ENCODE assay signal across 8 cellular contexts in the genomic region with DNA sequence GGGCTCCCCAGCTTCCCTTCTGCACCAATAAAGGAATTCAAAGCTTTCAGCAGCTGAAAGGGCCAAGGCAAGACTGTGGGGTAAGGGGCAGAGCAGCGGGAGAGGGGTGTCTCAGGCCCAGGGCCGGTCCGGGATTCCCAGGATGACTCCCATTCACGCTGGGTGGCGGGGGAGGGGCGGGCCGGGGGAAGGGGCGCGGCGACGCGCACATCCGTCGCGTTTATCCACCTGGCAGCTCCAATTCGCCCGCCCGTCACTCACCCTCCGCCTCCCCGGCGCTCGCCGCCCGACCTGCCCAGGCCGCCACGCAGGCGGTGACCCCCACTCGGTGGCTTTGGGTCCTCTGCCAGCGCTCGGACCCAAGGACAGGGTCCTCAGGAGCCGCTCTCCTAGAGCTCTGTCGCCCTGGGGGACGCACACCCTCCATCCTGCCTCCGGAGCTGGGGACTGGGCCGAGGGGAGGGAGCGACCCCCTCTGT. TPM values are rescaled to one million over a fixed set of nuclear protein-coding genes. Genes with fewer than 3 reads are reported as not detected.
DNase-seq lines count a peak whose midpoint lies in the region; ATAC-seq and TF ChIP-seq lines count a peak whose summit lies in the region.

No MANE protein-coding gene starts in this region.

- H3K4me1 ChIP-seq in SJSA1 (replicated peaks) (peaks cover 48% of the 10 kb centered on the region), prostate gland (replicated peaks) (peaks cover 4% of the 10 kb centered on the region)

- H3K27me3 ChIP-seq in SJSA1 (replicated peaks) (no peaks in the 10 kb centered on the region), prostate gland (replicated peaks; ENCODE audit: insufficient read depth) (no peaks in the 10 kb centered on the region)

- DNase-seq in NCI-H1417 (lab: John Stamatoyannopoulos, UW) (peak in 2 of 3 experiments; percentile 82 to 83), NCI-H1417 treated with DMSO at 0.1 percent for 48 hours (lab: John Stamatoyannopoulos, UW) (no peak), SJSA1 (ENCODE audit: low read depth in 1 of 2, low spot score in 2 of 2) (peak in 1 of 2 experiments; percentile 23), fibroblast of the aortic adventitia (ENCODE audit: low read depth) (no peak), prostate gland (ENCODE audit: low spot score) (no peak), NCI-H1694 (lab: John Stamatoyannopoulos, UW) (no peak), SKM-1 treated with dmso at 0.1 percent for 144 hours (lab: John Stamatoyannopoulos, UW; ENCODE audit: unreplicated experiment) (no peak)

- no peak for ATAC-seq in GM21390 (IDR thresholded peaks at IDR 0.05; ENCODE audit: unreplicated experiment)

- H3K27ac ChIP-seq in SJSA1 = peak overlapping the region; percentile 51
- H3K27ac ChIP-seq in prostate gland = peak overlapping the region in 1 of 2 donors; percentile 51

- TF ChIP-seq POLR2A in prostate gland (IDR thresholded peaks at IDR 0.05) = peak; percentile 20

- intact Hi-C loops in prostate gland (cut with DNase I) = loop anchor here (10.0 kb wide), 1 partner anchor 304 kb away; no protein-coding TSS in a partner anchor

- H3K4me3 ChIP-seq in SJSA1 = peak overlapping the region; percentile 44
- peak overlapping the region; percentile 63 for H3K4me3 ChIP-seq in fibroblast of the aortic adventitia (ENCODE audit: low read depth, low read length)
- H3K4me3 ChIP-seq in prostate gland = peak overlapping the region; percentile 47

- H3K36me3 ChIP-seq in SJSA1 (peaks cover 11% of the 10 kb centered on the region), prostate gland (no peaks in the 10 kb centered on the region)

- TF ChIP-seq CTCF in fibroblast of the aortic adventitia (IDR thresholded peaks at IDR 0.05; ENCODE audit: insufficient read depth, low read length) = no peak
- no peak for TF ChIP-seq CTCF in prostate gland (IDR thresholded peaks at IDR 0.05)

- 2% methylated on average over 30 of the region's 36 CpGs for WGBS in prostate gland

- H3K9me3 ChIP-seq in SJSA1 (replicated peaks) = no peaks in the 10 kb centered on the region
- no peaks in the 10 kb centered on the region for H3K9me3 ChIP-seq in prostate gland

RNA-seq across cellular contexts. Expression of gene ADGRB2, which starts 3.7 kb away (rescaled TPM):
- 15.4 and 15.8 TPM in 2 replicates for total RNA-seq in SJSA1 (2014; rRNA removed; shearing (Covaris generic))
- total RNA-seq in fibroblast of the aortic adventitia (ENCODE audit: low replicate concordance) = 7.9 and 11.3 TPM in 2 replicates
- total RNA-seq in prostate gland = 10 to 100 TPM in 1 of 2 donors, 1 to 10 TPM in 1; 3.0 to 10.2 TPM

RNA-seq across cellular contexts. Expression of gene SPOCD1, which starts 55.4 kb away (rescaled TPM):
- total RNA-seq in SJSA1 (2014; rRNA removed; shearing (Covaris generic)) = 40.3 and 64.0 TPM in 2 replicates
- total RNA-seq in fibroblast of the aortic adventitia (ENCODE audit: low replicate concordance) (3.4 and 37.2 TPM in 2 replicates), prostate gland (10 to 100 TPM in 1 of 2 donors, not detected in 1; 21.6 TPM)

RNA-seq across cellular contexts. Expression of gene COL16A1, which starts 56.6 kb away (rescaled TPM):
- total RNA-seq in SJSA1 (2014; rRNA removed; shearing (Covaris generic)) = 365 and 404 TPM in 2 replicates
- total RNA-seq in fibroblast of the aortic adventitia (ENCODE audit: low replicate concordance) = 101 and 133 TPM in 2 replicates
- total RNA-seq in prostate gland = 10 to 100 TPM; 45.3 to 89.4 TPM

Comparison
In these comparisons a context has a peak if more than half of its experiments do, and no peak if none do; other contexts are left out.
1. DNase-seq: peak in NCI-H1417 (2 of 3); none in NCI-H1417 treated with DMSO at 0.1 percent for 48 hours (single experiment), fibroblast of the aortic adventitia (single experiment), prostate gland (single experiment), NCI-H1694 (single experiment) and SKM-1 treated with dmso at 0.1 percent for 144 hours (single experiment).
2. Peak in every context shown above with its lines, with median percentiles within 50 percentile points of each other: H3K4me3 ChIP-seq.